ENCODE assay signal across 16 cellular contexts in genomic region chr4:120209706-120210105, GRCh38.
DNase-seq lines count a peak whose midpoint lies in the region; ATAC-seq, FAIRE-seq and TF ChIP-seq lines count a peak whose summit lies in the region.
"Had no signal": no experiment of that assay in that cellular context is flagged by ENCODE, and none has a peak within 500 bp of the region (broad histone marks: within the 10 kb centered on the region; RNA-seq: fewer than 3 reads in every experiment).

No MANE protein-coding gene starts in this region.

- FAIRE-seq in HepG2 (lab: Jason Lieb, UNC) (no peak), GM12878 (lab: Jason Lieb, UNC) (no peak)
- FAIRE-seq: HTR-8/SVneo had no signal

- no peaks in the 10 kb centered on the region for H3K27me3 ChIP-seq in HepG2 (ENCODE audit: control insufficient read depth in 1 of 2, insufficient read depth in 2 of 2, low read length in 2 of 2)
- no peaks in the 10 kb centered on the region for H3K27me3 ChIP-seq in right lobe of liver
- H3K27me3 ChIP-seq in GM12878 (replicated peaks in 1 of 2; ENCODE audit: control insufficient read depth in 2 of 2, insufficient read depth in 2 of 2, low read length in 1 of 2), result no peaks in the 10 kb centered on the region
- H3K27me3 ChIP-seq: Peyer's patch had no signal

- H3K36me3 ChIP-seq in HepG2 (replicated peaks in 1 of 2; ENCODE audit: control insufficient read depth in 1 of 2, insufficient read depth in 2 of 2, low read length in 2 of 2) (no peaks in the 10 kb centered on the region), right lobe of liver (no peaks in the 10 kb centered on the region), GM12878 (ENCODE audit: control insufficient read depth in 2 of 2, insufficient read depth in 2 of 2, low read length in 1 of 2) (no peaks in the 10 kb centered on the region)
- H3K36me3 ChIP-seq: HAP-1, Peyer's patch had no signal

- 43% methylated on average over 4 of the region's 4 CpGs for WGBS in HepG2 (ENCODE audit: low lambda C conversion rate)
- 76% methylated on average over 4 of the region's 4 CpGs for WGBS in right lobe of liver (ENCODE audit: insufficient coverage, low coverage, low lambda C conversion rate, missing lambda C conversion rate)
- whole genome bisulfite sequencing in GM12878 (ENCODE audit: insufficient coverage, insufficient replicate concordance, low lambda C conversion rate, missing lambda C conversion rate), result 81% methylated on average over 4 of the region's 4 CpGs

- intact Hi-C loops in HepG2 (cut with micrococcal nuclease; ENCODE audit: unreplicated experiment), result no loop called here
- intact Hi-C loops in right lobe of liver (cut with DNase I), result no loop called here
- intact Hi-C loops in GM12878 (cut with micrococcal nuclease; ENCODE audit: unreplicated experiment), result no loop called here

- SMC1A ChIA-PET in GM12878 (lab: Charles Lee; ENCODE audit: uncharacterized antibody, unreplicated experiment), result no interaction called here

- TF ChIP-seq CTCF in HepG2 (CRISPR knock-in tag; IDR thresholded peaks at IDR 0.05), result no peak
- TF ChIP-seq CTCF in right lobe of liver (IDR thresholded peaks at IDR 0.05), result no peak
- TF ChIP-seq CTCF in NB4 (IDR thresholded peaks at IDR 0.05; ENCODE audit: low read depth, low read length), result no peak
- TF ChIP-seq CTCF in GM12878 (IDR thresholded peaks at IDR 0.05 in 2 of 3, conservative IDR thresholded peaks at IDR 0.05 in 1 of 3; ENCODE audit: control insufficient read depth in 2 of 3, extremely low read depth in 1 of 3, insufficient read depth in 1 of 3, low read depth in 3 of 3, low read length in 3 of 3), result no peak

- ATAC-seq in HepG2 (no peak), right lobe of liver (no peak), GM12878 (no peak), GM18498 (IDR thresholded peaks at IDR 0.05; ENCODE audit: unreplicated experiment) (no peak)
- ATAC-seq: SK-N-SH treated with all-trans-retinoic acid at 6 μM for 48 hours had no signal

- no peaks in the 10 kb centered on the region for H3K4me1 ChIP-seq in HepG2 (ENCODE audit: insufficient read depth, low read length)
- H3K4me1 ChIP-seq in right lobe of liver, result no peaks in the 10 kb centered on the region
- no peaks in the 10 kb centered on the region for H3K4me1 ChIP-seq in GM12878 (ENCODE audit: control insufficient read depth, insufficient read depth, low read length)
- H3K4me1 ChIP-seq: HAP-1, Peyer's patch had no signal

- TF ChIP-seq EP300 in HepG2 (IDR thresholded peaks at IDR 0.05; ENCODE audit: low read depth in 2 of 2, low read length in 2 of 2) (no peak), HepG2 (CRISPR knock-in tag; IDR thresholded peaks at IDR 0.05; ENCODE audit: borderline replicate concordance) (no peak), GM12878 (IDR thresholded peaks at IDR 0.05; ENCODE audit: borderline replicate concordance in 1 of 2, control insufficient read depth in 1 of 2, low read depth in 2 of 2, low read length in 2 of 2) (no peak)

- H3K79me2 ChIP-seq in HepG2 (ENCODE audit: insufficient read depth, low read length), result no peaks in the 10 kb centered on the region
- no peaks in the 10 kb centered on the region for H3K79me2 ChIP-seq in GM12878 (ENCODE audit: control insufficient read depth, insufficient read depth, low read length)

- POLR2A ChIA-PET in HepG2 (lab: Yijun Ruan, JAX), result no interaction called here
- POLR2A ChIA-PET in GM12878 (lab: Charles Lee), result no interaction called here

- H3K9me3 ChIP-seq in HepG2 (ENCODE audit: low read length) (no peaks in the 10 kb centered on the region), right lobe of liver (no peaks in the 10 kb centered on the region), GM12878 (replicated peaks; ENCODE audit: control insufficient read depth, insufficient read depth, low read length) (no peaks in the 10 kb centered on the region)
- H3K9me3 ChIP-seq: HAP-1, Peyer's patch had no signal

- H3K4me2 ChIP-seq in HepG2 (ENCODE audit: low read depth, low read length), result no peak overlapping the region
- no peak overlapping the region for H3K4me2 ChIP-seq in GM12878 (ENCODE audit: control insufficient read depth, insufficient read depth)

- TF ChIP-seq POLR2A in HepG2 (IDR thresholded peaks at IDR 0.05; ENCODE audit: insufficient read depth in 1 of 2, low read depth in 2 of 2, low read length in 2 of 2) (no peak), right lobe of liver (IDR thresholded peaks at IDR 0.05) (no peak), NB4 (IDR thresholded peaks at IDR 0.05; ENCODE audit: extremely low read depth, insufficient read length) (no peak), GM12878 (IDR thresholded peaks at IDR 0.05; ENCODE audit: low read depth, low read length) (no peak)

- H3K9ac ChIP-seq in HepG2 (ENCODE audit: insufficient read depth, low read depth, low read length) (no peak overlapping the region), GM12878 (ENCODE audit: control insufficient read depth, insufficient read depth, low read length) (no peak overlapping the region)

- BruUV-seq in HepG2 (replicated peaks; lab: Mats Ljungman, UMichigan) (no TSS peak), GM12878 (replicated peaks; lab: Mats Ljungman, UMichigan) (no TSS peak)

- no peaks in the 10 kb centered on the region for H4K20me1 ChIP-seq in HepG2 (ENCODE audit: insufficient read depth, low read length)
- H4K20me1 ChIP-seq in GM12878 (ENCODE audit: control insufficient read depth, insufficient read depth), result no peaks in the 10 kb centered on the region

- TF ChIP-seq RAD21 in HepG2 (CRISPR knock-in tag; IDR thresholded peaks at IDR 0.05), result no peak
- no peak for TF ChIP-seq RAD21 in GM12878 (IDR thresholded peaks at IDR 0.05; ENCODE audit: insufficient read depth, low read depth, low read length)

- H3K27ac ChIP-seq in HepG2 (ENCODE audit: extremely low read length, insufficient read depth, low read length) (no peak overlapping the region), right lobe of liver (no peak overlapping the region), GM12878 (ENCODE audit: control insufficient read depth, insufficient read depth) (no peak overlapping the region)
- H3K27ac ChIP-seq: Peyer's patch had no signal

- in situ Hi-C loops in HepG2 (cut with HindIII; ENCODE audit: extremely low pct_ligation_motif_present, low pct_unique_long_range_greater_than_20kb) (no loop called here), GM12878 (cut with MboI) (no loop called here)

- RAD21 ChIA-PET in GM12878 (lab: Charles Lee; ENCODE audit: unreplicated experiment), result no interaction called here

- CTCF ChIA-PET in HepG2 (lab: Yijun Ruan, JAX; ENCODE audit: low intra/inter-chr PET ratio, low total read pairs) (no interaction called here), GM12878 (lab: Yijun Ruan, JAX) (interaction anchor here (0.8 kb wide), 1 partner anchor 16 kb away, joined by 3 read pairs; no protein-coding TSS in a partner anchor)

- no peak overlapping the region for H3K4me3 ChIP-seq in HepG2 (replicated peaks in 1 of 3; ENCODE audit: insufficient read depth in 1 of 3, low read depth in 2 of 3, low read length in 3 of 3)
- no peak overlapping the region for H3K4me3 ChIP-seq in right lobe of liver
- no peak overlapping the region for H3K4me3 ChIP-seq in NB4 (ENCODE audit: low read depth, low read length)
- no peak overlapping the region for H3K4me3 ChIP-seq in GM12878
- H3K4me3 ChIP-seq: HAP-1, Peyer's patch had no signal

- H2AFZ ChIP-seq in HepG2 (ENCODE audit: low read length) (no peak overlapping the region), GM12878 (ENCODE audit: control insufficient read depth, low read depth, low read length) (no peak overlapping the region)

- DNase-seq in HepG2 (ENCODE audit: low spot score) (no peak), right lobe of liver (no peak), NB4 (ENCODE audit: low read depth) (peak; percentile 2), GM12878 (ENCODE audit: low read depth, low spot score) (no peak), NCI-H524 treated with DMSO at 0.1 percent for 48 hours (lab: John Stamatoyannopoulos, UW) (no peak), UCSD-AML1 (lab: John Stamatoyannopoulos, UW; ENCODE audit: unreplicated experiment) (no peak)
- DNase-seq: NCI-H187, NCI-H2107, NCI-H2227 treated with DMSO at 0.1 percent for 48 hours, NCI-H510A, NCI-H774, Peyer's patch had no signal

TF ChIP-seq in HepG2, 621 proteins besides CTCF, POLR2A, EP300 and RAD21 (continues in another document):
- TF ChIP-seq ZBTB39 (CRISPR knock-in tag; IDR thresholded peaks at IDR 0.05), result no peak
- no peak for TF ChIP-seq PRPF4 (IDR thresholded peaks at IDR 0.05; ENCODE audit: low read depth, low read length, poor library complexity, severe bottlenecking)
- TF ChIP-seq ZNF616 (CRISPR knock-in tag; IDR thresholded peaks at IDR 0.05; ENCODE audit: low read depth), result no peak

TF ChIP-seq in GM12878, 131 proteins besides CTCF, POLR2A, EP300 and RAD21:
- TF ChIP-seq SRF (IDR thresholded peaks at IDR 0.05; ENCODE audit: low read depth in 2 of 2, low read length in 2 of 2), result peak; percentile 50 to 79; a peak in 2 of 4 replicates
- no peak for TF ChIP-seq SIX5 (IDR thresholded peaks at IDR 0.05; ENCODE audit: low read depth, low read length, severe bottlenecking)

Comparison
In these comparisons a context has a peak if more than half of its experiments do, and no peak if none do; other contexts are left out.
1. Of the 75 proteins assayed by ChIP-seq in both HepG2 and GM12878: peak only in HepG2: none; only in GM12878: none; in both: SRF; in neither: 74.